ENCODE assay signal across 10 cellular contexts in genomic region chr1:165633624-165634023, GRCh38. TPM values are rescaled to one million over a fixed set of nuclear protein-coding genes. Genes with fewer than 3 reads are reported as not detected.
DNase-seq lines count a peak whose midpoint lies in the region; ATAC-seq and TF ChIP-seq lines count a peak whose summit lies in the region.
"Had no signal": no experiment of that assay in that cellular context is flagged by ENCODE, and none has a peak within 500 bp of the region (broad histone marks: within the 10 kb centered on the region; RNA-seq: fewer than 3 reads in every experiment).

No MANE protein-coding gene starts in this region.

- CTCF ChIA-PET in PC-3 (lab: Charles Lee): interaction anchor here (0.6 kb wide), 1 partner anchor 1587 kb away, joined by 3 read pairs; no protein-coding TSS in a partner anchor

- H3K36me3 ChIP-seq in cardiac muscle cell: peaks cover 10% of the 10 kb centered on the region
- peaks cover 3% of the 10 kb centered on the region; the same call in 1 of the 2 replicates for H3K36me3 ChIP-seq in PC-3 (ENCODE audit: low read depth, low read length)
- no peaks in the 10 kb centered on the region for H3K36me3 ChIP-seq in subcutaneous abdominal adipose tissue (ENCODE audit: control insufficient read depth in 5 of 5, insufficient read depth in 5 of 5, low read length in 5 of 5)

- peaks cover 53% of the 10 kb centered on the region for H3K79me2 ChIP-seq in PC-3 (ENCODE audit: low read length)

- H3K4me3 ChIP-seq in cardiac muscle cell: peak overlapping the region; percentile 67
- H3K4me3 ChIP-seq in PC-3 (ENCODE audit: low read length): peak overlapping the region; percentile 4; the same call in 1 of the 2 replicates
- H3K4me3 ChIP-seq in fibroblast of pulmonary artery (replicated peaks; ENCODE audit: low read depth, low read length): peak overlapping the region; percentile 20
- H3K4me3 ChIP-seq in subcutaneous abdominal adipose tissue (ENCODE audit: low read depth in 1 of 5, low read length in 5 of 5): peak overlapping the region in 4 of 5 donors; percentile 89 to 99 (median 96)

- intact Hi-C loops in Right ventricle myocardium inferior (cut with DNase I) (loop anchor here (5.0 kb wide), 1 partner anchor 134 kb away; the partner anchor contains the start of gene TMCO1), PC-3 (cut with micrococcal nuclease) (loop anchor here (5.0 to 10.0 kb wide), 2 partner anchors 44 to 191 kb away; partner anchors contain the start of gene UCK2)

- TF ChIP-seq CTCF in cardiac muscle cell (IDR thresholded peaks at IDR 0.05; ENCODE audit: low read depth, low read length) (no peak), PC-3 (conservative IDR thresholded peaks at IDR 0.05; ENCODE audit: low read depth, low read length) (no peak), fibroblast of pulmonary artery (IDR thresholded peaks at IDR 0.05; ENCODE audit: low read length, missing control alignments) (no peak)

- no peaks in the 10 kb centered on the region for H3K9me3 ChIP-seq in cardiac muscle cell (ENCODE audit: low read depth)
- H3K9me3 ChIP-seq in PC-3 (ENCODE audit: low read length): no peaks in the 10 kb centered on the region
- H3K9me3 ChIP-seq in subcutaneous abdominal adipose tissue (ENCODE audit: control insufficient read depth in 5 of 5, low read length in 5 of 5): no peaks in the 10 kb centered on the region

- no peak overlapping the region for H3K9ac ChIP-seq in PC-3 (ENCODE audit: low read length)
- H3K9ac ChIP-seq in subcutaneous abdominal adipose tissue (ENCODE audit: low read length in 5 of 5): peak overlapping the region in 3 of 5 donors; percentile 5 to 99 (median 71)

- H3K27ac ChIP-seq in cardiac muscle cell (no peak overlapping the region), PC-3 (ENCODE audit: low read length) (no peak overlapping the region), subcutaneous abdominal adipose tissue (ENCODE audit: low read depth, low read length) (peak overlapping the region; percentile 92)

- no TSS peak for BruUV-seq in PC-3 (replicated peaks; lab: Mats Ljungman, UMichigan)

- DNase-seq in cardiac muscle cell (ENCODE audit: low read depth in 1 of 2, low spot score in 1 of 2) (peak in 1 of 2 donors; percentile 34), Right ventricle myocardium inferior (ENCODE audit: missing footprints) (no peak), PC-3 (peak; percentile 38), fibroblast of pulmonary artery (ENCODE audit: low read depth) (peak; percentile 17), RPMI8226 (no peak), NCI-H2029 treated with DMSO at 0.1 percent for 48 hours (lab: John Stamatoyannopoulos, UW) (no peak)
- DNase-seq: CD4-positive, CD25-positive, alpha-beta regulatory T cell; H9 had no signal

- H4K20me1 ChIP-seq in PC-3 (ENCODE audit: low read length): 0 out of 2 replicates have a peak, but pooled peaks cover 6% of the 10 kb centered on the region

- H3K4me1 ChIP-seq in cardiac muscle cell (ENCODE audit: low read depth): peaks cover 17% of the 10 kb centered on the region
- H3K4me1 ChIP-seq in PC-3 (ENCODE audit: insufficient read depth, low read length): peaks cover 54% of the 10 kb centered on the region
- peaks cover 9 to 83% (median 73%) of the 10 kb centered on the region in 5 donors for H3K4me1 ChIP-seq in subcutaneous abdominal adipose tissue (ENCODE audit: control insufficient read depth in 5 of 5, insufficient read depth in 5 of 5, low read length in 5 of 5)

- H3K4me2 ChIP-seq in PC-3 (ENCODE audit: low read length): peak overlapping the region; percentile 58

- POLR2A ChIA-PET in PC-3 (lab: Charles Lee; ENCODE audit: unreplicated experiment): interaction anchor here (0.6 kb wide), 1 partner anchor 136 kb away, joined by 3 read pairs; no protein-coding TSS in a partner anchor

- H3K9me2 ChIP-seq in PC-3 (replicated peaks; ENCODE audit: low read length): no peaks in the 10 kb centered on the region

- ATAC-seq in Right ventricle myocardium inferior (no peak), PC-3 (no peak), HG03442 (IDR thresholded peaks at IDR 0.05; ENCODE audit: unreplicated experiment) (no peak)

- H2AFZ ChIP-seq in PC-3 (ENCODE audit: low read length): no peak overlapping the region

- no peaks in the 10 kb centered on the region for H3F3A ChIP-seq in PC-3 (ENCODE audit: low read length, unreplicated experiment)

- H3K27me3 ChIP-seq in cardiac muscle cell (no peaks in the 10 kb centered on the region), PC-3 (ENCODE audit: low read length) (no peaks in the 10 kb centered on the region), subcutaneous abdominal adipose tissue (ENCODE audit: control insufficient read depth in 5 of 5, insufficient read depth in 4 of 5, low read length in 5 of 5) (no peaks in the 10 kb centered on the region)

RNA-seq across cellular contexts. Expression of gene MGST3, which starts 2.6 kb away (rescaled TPM):
- total RNA-seq in cardiac muscle cell (284 and 358 TPM in 2 replicates), Right ventricle myocardium inferior (628 TPM), PC-3 (2014; rRNA removed) (117 and 168 TPM in 2 replicates)
- 930 and 972 TPM in 2 replicates for polyA plus RNA-seq in cardiac muscle cell

Comparison
In these comparisons a context has a peak if more than half of its experiments do, and no peak if none do; other contexts are left out.
1. DNase-seq: peak in PC-3 (single experiment) and fibroblast of pulmonary artery (single experiment); none in Right ventricle myocardium inferior (single experiment), RPMI8226 (single experiment) and NCI-H2029 treated with DMSO at 0.1 percent for 48 hours (single experiment).
2. H3K4me3 ChIP-seq: peak in every context shown above with its lines; median percentile 96 in subcutaneous abdominal adipose tissue; 67 in cardiac muscle cell; 20 in fibroblast of pulmonary artery; 4 in PC-3.